ENCODE assay signal across 1 cellular context in the genomic region with DNA sequence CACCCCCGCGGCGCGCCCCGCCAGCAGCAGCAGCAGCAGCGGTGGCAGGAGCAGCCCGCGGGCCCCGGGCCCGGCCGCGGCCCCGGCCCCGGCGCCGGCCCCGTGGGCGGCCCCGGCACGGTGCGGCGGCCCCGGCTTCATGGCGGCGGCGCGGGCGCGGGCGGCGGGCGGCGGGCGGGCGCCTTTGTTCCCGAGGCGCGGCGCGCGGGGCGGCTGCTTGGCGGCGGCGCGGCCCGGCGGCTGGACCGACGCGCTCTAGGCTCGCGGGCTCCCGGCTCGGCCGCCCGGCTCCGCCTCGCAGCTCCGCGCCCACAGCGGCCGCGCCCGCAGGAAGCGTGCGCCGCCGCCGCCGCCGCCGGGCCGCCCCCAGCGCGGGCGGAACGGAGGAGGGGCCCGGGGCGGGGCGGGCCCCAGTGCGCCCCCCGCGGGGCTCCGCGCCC.
TF ChIP-seq lines count a peak whose summit lies in the region.

A gene with protein sequence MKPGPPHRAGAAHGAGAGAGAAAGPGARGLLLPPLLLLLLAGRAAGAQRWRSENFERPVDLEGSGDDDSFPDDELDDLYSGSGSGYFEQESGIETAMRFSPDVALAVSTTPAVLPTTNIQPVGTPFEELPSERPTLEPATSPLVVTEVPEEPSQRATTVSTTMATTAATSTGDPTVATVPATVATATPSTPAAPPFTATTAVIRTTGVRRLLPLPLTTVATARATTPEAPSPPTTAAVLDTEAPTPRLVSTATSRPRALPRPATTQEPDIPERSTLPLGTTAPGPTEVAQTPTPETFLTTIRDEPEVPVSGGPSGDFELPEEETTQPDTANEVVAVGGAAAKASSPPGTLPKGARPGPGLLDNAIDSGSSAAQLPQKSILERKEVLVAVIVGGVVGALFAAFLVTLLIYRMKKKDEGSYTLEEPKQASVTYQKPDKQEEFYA (minus strand): TSS at position 313 of the 440 bp plus-strand sequence. CDS start 172 bp downstream, at position 141.

TF ChIP-seq in K562, 482 proteins besides CTCF, POLR2A, EP300 and RAD21 (continued from another document):
- TF ChIP-seq, protein P1, sequence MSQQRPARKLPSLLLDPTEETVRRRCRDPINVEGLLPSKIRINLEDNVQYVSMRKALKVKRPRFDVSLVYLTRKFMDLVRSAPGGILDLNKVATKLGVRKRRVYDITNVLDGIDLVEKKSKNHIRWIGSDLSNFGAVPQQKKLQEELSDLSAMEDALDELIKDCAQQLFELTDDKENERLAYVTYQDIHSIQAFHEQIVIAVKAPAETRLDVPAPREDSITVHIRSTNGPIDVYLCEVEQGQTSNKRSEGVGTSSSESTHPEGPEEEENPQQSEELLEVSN (IDR thresholded peaks at IDR 0.05; ENCODE audit: borderline replicate concordance in 1 of 2, extremely low read depth in 1 of 2, insufficient read depth in 1 of 2, insufficient read length in 1 of 2, low read depth in 1 of 2, low read length in 1 of 2, poor library complexity in 1 of 2, severe bottlenecking in 1 of 2), result peak in 1 of 2 experiments; percentile 67
- TF ChIP-seq ADNP (tag; IDR thresholded peaks at IDR 0.05) (no peak), CBX1 (IDR thresholded peaks at IDR 0.05; ENCODE audit: low read depth) (no peak), ZBTB7A (IDR thresholded peaks at IDR 0.05; ENCODE audit: borderline replicate concordance, control insufficient read depth, low read depth, low read length) (peak; percentile 53; the same call in 1 of the 2 replicates)
- TF ChIP-seq, protein P2, sequence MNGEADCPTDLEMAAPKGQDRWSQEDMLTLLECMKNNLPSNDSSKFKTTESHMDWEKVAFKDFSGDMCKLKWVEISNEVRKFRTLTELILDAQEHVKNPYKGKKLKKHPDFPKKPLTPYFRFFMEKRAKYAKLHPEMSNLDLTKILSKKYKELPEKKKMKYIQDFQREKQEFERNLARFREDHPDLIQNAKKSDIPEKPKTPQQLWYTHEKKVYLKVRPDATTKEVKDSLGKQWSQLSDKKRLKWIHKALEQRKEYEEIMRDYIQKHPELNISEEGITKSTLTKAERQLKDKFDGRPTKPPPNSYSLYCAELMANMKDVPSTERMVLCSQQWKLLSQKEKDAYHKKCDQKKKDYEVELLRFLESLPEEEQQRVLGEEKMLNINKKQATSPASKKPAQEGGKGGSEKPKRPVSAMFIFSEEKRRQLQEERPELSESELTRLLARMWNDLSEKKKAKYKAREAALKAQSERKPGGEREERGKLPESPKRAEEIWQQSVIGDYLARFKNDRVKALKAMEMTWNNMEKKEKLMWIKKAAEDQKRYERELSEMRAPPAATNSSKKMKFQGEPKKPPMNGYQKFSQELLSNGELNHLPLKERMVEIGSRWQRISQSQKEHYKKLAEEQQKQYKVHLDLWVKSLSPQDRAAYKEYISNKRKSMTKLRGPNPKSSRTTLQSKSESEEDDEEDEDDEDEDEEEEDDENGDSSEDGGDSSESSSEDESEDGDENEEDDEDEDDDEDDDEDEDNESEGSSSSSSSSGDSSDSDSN (IDR thresholded peaks at IDR 0.05; ENCODE audit: borderline replicate concordance in 1 of 2, low read depth in 2 of 2, low read length in 2 of 2), result peak in 1 of 2 experiments; percentile 80; a peak in 1 of 4 replicates
- TF ChIP-seq, protein P3, sequence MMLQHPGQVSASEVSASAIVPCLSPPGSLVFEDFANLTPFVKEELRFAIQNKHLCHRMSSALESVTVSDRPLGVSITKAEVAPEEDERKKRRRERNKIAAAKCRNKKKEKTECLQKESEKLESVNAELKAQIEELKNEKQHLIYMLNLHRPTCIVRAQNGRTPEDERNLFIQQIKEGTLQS (IDR thresholded peaks at IDR 0.05), result no peak
- TF ChIP-seq, protein P3 (CRISPR knock-in tag; conservative IDR thresholded peaks at IDR 0.05), result no peak
- TF ChIP-seq, protein P4, sequence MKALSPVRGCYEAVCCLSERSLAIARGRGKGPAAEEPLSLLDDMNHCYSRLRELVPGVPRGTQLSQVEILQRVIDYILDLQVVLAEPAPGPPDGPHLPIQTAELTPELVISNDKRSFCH (CRISPR knock-in tag; IDR thresholded peaks at IDR 0.05), result no peak
- TF ChIP-seq, protein P4 (tag; IDR thresholded peaks at IDR 0.05), result no peak
- TF ChIP-seq, protein P5, sequence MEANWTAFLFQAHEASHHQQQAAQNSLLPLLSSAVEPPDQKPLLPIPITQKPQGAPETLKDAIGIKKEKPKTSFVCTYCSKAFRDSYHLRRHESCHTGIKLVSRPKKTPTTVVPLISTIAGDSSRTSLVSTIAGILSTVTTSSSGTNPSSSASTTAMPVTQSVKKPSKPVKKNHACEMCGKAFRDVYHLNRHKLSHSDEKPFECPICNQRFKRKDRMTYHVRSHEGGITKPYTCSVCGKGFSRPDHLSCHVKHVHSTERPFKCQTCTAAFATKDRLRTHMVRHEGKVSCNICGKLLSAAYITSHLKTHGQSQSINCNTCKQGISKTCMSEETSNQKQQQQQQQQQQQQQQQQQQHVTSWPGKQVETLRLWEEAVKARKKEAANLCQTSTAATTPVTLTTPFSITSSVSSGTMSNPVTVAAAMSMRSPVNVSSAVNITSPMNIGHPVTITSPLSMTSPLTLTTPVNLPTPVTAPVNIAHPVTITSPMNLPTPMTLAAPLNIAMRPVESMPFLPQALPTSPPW (CRISPR knock-in tag; IDR thresholded peaks at IDR 0.05), result peak; percentile 88; the same call in 1 of the 2 replicates
TF ChIP-seq in K562: peak in this region for 7.
